2 cellular contexts compared by ENCODE assay signal in the genomic region with DNA sequence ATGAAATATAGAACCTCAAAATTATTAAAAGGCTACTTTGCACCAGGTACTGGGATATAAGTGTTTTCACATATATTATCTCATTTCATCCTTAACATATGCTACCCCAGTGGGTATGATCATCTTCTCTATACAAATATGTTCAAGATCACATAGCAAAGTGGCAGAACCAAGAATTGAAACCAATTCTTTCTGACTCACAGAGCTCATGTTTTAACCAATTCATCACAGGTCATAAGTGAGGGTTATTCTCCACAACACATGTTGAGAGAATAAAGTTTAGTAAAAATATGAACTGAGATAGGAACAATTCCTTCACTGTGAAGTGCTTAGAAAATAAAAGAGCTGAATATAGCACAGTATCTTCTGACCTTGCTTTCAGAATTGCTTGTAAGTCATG.
TF ChIP-seq lines count a peak whose summit lies in the region.

No MANE protein-coding gene starts in this region.

TF ChIP-seq in GM12878, 131 proteins besides CTCF, POLR2A, EP300 and RAD21 (continued from another document):
- TF ChIP-seq, protein P1, sequence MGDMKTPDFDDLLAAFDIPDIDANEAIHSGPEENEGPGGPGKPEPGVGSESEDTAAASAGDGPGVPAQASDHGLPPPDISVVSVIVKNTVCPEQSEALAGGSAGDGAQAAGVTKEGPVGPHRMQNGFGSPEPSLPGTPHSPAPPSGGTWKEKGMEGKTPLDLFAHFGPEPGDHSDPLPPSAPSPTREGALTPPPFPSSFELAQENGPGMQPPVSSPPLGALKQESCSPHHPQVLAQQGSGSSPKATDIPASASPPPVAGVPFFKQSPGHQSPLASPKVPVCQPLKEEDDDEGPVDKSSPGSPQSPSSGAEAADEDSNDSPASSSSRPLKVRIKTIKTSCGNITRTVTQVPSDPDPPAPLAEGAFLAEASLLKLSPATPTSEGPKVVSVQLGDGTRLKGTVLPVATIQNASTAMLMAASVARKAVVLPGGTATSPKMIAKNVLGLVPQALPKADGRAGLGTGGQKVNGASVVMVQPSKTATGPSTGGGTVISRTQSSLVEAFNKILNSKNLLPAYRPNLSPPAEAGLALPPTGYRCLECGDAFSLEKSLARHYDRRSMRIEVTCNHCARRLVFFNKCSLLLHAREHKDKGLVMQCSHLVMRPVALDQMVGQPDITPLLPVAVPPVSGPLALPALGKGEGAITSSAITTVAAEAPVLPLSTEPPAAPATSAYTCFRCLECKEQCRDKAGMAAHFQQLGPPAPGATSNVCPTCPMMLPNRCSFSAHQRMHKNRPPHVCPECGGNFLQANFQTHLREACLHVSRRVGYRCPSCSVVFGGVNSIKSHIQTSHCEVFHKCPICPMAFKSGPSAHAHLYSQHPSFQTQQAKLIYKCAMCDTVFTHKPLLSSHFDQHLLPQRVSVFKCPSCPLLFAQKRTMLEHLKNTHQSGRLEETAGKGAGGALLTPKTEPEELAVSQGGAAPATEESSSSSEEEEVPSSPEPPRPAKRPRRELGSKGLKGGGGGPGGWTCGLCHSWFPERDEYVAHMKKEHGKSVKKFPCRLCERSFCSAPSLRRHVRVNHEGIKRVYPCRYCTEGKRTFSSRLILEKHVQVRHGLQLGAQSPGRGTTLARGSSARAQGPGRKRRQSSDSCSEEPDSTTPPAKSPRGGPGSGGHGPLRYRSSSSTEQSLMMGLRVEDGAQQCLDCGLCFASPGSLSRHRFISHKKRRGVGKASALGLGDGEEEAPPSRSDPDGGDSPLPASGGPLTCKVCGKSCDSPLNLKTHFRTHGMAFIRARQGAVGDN (IDR thresholded peaks at IDR 0.05): no peak
- no peak for TF ChIP-seq HDAC2 (IDR thresholded peaks at IDR 0.05)
- no peak for TF ChIP-seq NR2F1 (conservative IDR thresholded peaks at IDR 0.05)
- no peak for TF ChIP-seq HDAC6 (IDR thresholded peaks at IDR 0.05; ENCODE audit: unreplicated experiment)
- TF ChIP-seq TCF3 (IDR thresholded peaks at IDR 0.05; ENCODE audit: borderline replicate concordance, insufficient read depth, low read depth, low read length): no peak
- TF ChIP-seq, protein P2, sequence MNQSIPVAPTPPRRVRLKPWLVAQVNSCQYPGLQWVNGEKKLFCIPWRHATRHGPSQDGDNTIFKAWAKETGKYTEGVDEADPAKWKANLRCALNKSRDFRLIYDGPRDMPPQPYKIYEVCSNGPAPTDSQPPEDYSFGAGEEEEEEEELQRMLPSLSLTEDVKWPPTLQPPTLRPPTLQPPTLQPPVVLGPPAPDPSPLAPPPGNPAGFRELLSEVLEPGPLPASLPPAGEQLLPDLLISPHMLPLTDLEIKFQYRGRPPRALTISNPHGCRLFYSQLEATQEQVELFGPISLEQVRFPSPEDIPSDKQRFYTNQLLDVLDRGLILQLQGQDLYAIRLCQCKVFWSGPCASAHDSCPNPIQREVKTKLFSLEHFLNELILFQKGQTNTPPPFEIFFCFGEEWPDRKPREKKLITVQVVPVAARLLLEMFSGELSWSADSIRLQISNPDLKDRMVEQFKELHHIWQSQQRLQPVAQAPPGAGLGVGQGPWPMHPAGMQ (IDR thresholded peaks at IDR 0.05; ENCODE audit: borderline replicate concordance): no peak
- no peak for TF ChIP-seq CREB1 (IDR thresholded peaks at IDR 0.05; ENCODE audit: low read depth)
- no peak for TF ChIP-seq SMAD1 (IDR thresholded peaks at IDR 0.05; ENCODE audit: low read depth, partially characterized antibody)
- TF ChIP-seq RCOR1 (conservative IDR thresholded peaks at IDR 0.05; ENCODE audit: low read depth, low read length): no peak
- TF ChIP-seq, protein P3, sequence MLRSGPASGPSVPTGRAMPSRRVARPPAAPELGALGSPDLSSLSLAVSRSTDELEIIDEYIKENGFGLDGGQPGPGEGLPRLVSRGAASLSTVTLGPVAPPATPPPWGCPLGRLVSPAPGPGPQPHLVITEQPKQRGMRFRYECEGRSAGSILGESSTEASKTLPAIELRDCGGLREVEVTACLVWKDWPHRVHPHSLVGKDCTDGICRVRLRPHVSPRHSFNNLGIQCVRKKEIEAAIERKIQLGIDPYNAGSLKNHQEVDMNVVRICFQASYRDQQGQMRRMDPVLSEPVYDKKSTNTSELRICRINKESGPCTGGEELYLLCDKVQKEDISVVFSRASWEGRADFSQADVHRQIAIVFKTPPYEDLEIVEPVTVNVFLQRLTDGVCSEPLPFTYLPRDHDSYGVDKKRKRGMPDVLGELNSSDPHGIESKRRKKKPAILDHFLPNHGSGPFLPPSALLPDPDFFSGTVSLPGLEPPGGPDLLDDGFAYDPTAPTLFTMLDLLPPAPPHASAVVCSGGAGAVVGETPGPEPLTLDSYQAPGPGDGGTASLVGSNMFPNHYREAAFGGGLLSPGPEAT (IDR thresholded peaks at IDR 0.05; ENCODE audit: low read depth): no peak
- TF ChIP-seq, protein P4, sequence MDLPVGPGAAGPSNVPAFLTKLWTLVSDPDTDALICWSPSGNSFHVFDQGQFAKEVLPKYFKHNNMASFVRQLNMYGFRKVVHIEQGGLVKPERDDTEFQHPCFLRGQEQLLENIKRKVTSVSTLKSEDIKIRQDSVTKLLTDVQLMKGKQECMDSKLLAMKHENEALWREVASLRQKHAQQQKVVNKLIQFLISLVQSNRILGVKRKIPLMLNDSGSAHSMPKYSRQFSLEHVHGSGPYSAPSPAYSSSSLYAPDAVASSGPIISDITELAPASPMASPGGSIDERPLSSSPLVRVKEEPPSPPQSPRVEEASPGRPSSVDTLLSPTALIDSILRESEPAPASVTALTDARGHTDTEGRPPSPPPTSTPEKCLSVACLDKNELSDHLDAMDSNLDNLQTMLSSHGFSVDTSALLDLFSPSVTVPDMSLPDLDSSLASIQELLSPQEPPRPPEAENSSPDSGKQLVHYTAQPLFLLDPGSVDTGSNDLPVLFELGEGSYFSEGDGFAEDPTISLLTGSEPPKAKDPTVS (IDR thresholded peaks at IDR 0.05; ENCODE audit: low read depth, low read length): no peak
- TF ChIP-seq CREM (IDR thresholded peaks at IDR 0.05; ENCODE audit: low read depth): no peak
- no peak for TF ChIP-seq EGR1 (IDR thresholded peaks at IDR 0.05; ENCODE audit: borderline replicate concordance in 1 of 2, low read depth in 2 of 2, low read length in 2 of 2)

TF ChIP-seq in WTC11, 78 proteins besides CTCF, POLR2A, EP300 and RAD21 (continued from another document):
- TF ChIP-seq, protein P5, sequence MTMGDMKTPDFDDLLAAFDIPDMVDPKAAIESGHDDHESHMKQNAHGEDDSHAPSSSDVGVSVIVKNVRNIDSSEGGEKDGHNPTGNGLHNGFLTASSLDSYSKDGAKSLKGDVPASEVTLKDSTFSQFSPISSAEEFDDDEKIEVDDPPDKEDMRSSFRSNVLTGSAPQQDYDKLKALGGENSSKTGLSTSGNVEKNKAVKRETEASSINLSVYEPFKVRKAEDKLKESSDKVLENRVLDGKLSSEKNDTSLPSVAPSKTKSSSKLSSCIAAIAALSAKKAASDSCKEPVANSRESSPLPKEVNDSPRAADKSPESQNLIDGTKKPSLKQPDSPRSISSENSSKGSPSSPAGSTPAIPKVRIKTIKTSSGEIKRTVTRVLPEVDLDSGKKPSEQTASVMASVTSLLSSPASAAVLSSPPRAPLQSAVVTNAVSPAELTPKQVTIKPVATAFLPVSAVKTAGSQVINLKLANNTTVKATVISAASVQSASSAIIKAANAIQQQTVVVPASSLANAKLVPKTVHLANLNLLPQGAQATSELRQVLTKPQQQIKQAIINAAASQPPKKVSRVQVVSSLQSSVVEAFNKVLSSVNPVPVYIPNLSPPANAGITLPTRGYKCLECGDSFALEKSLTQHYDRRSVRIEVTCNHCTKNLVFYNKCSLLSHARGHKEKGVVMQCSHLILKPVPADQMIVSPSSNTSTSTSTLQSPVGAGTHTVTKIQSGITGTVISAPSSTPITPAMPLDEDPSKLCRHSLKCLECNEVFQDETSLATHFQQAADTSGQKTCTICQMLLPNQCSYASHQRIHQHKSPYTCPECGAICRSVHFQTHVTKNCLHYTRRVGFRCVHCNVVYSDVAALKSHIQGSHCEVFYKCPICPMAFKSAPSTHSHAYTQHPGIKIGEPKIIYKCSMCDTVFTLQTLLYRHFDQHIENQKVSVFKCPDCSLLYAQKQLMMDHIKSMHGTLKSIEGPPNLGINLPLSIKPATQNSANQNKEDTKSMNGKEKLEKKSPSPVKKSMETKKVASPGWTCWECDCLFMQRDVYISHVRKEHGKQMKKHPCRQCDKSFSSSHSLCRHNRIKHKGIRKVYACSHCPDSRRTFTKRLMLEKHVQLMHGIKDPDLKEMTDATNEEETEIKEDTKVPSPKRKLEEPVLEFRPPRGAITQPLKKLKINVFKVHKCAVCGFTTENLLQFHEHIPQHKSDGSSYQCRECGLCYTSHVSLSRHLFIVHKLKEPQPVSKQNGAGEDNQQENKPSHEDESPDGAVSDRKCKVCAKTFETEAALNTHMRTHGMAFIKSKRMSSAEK (CRISPR knock-in tag; IDR thresholded peaks at IDR 0.05; ENCODE audit: borderline replicate concordance): no peak
- TF ChIP-seq CREM (CRISPR knock-in tag; IDR thresholded peaks at IDR 0.05) (no peak), ZNF416 (CRISPR knock-in tag; IDR thresholded peaks at IDR 0.05) (no peak)
- TF ChIP-seq, protein P6, sequence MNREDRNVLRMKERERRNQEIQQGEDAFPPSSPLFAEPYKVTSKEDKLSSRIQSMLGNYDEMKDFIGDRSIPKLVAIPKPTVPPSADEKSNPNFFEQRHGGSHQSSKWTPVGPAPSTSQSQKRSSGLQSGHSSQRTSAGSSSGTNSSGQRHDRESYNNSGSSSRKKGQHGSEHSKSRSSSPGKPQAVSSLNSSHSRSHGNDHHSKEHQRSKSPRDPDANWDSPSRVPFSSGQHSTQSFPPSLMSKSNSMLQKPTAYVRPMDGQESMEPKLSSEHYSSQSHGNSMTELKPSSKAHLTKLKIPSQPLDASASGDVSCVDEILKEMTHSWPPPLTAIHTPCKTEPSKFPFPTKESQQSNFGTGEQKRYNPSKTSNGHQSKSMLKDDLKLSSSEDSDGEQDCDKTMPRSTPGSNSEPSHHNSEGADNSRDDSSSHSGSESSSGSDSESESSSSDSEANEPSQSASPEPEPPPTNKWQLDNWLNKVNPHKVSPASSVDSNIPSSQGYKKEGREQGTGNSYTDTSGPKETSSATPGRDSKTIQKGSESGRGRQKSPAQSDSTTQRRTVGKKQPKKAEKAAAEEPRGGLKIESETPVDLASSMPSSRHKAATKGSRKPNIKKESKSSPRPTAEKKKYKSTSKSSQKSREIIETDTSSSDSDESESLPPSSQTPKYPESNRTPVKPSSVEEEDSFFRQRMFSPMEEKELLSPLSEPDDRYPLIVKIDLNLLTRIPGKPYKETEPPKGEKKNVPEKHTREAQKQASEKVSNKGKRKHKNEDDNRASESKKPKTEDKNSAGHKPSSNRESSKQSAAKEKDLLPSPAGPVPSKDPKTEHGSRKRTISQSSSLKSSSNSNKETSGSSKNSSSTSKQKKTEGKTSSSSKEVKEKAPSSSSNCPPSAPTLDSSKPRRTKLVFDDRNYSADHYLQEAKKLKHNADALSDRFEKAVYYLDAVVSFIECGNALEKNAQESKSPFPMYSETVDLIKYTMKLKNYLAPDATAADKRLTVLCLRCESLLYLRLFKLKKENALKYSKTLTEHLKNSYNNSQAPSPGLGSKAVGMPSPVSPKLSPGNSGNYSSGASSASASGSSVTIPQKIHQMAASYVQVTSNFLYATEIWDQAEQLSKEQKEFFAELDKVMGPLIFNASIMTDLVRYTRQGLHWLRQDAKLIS (CRISPR knock-in tag; IDR thresholded peaks at IDR 0.05; ENCODE audit: borderline replicate concordance): no peak
TF ChIP-seq in WTC11: peak in this region for 0.
